Comparison of ENCODE assay signal across 14 cellular contexts in genomic region chr19:19448238-19448544, GRCh38. TPM values are rescaled to one million over a fixed set of nuclear protein-coding genes. Genes with fewer than 3 reads are reported as not detected.
A peak's percentile ranks its signal among the peaks of the same experiment; 100 is the strongest.
DNase-seq lines count a peak whose midpoint lies in the region; ATAC-seq and TF ChIP-seq lines count a peak whose summit lies in the region.
"Had no signal": no experiment of that assay in that cellular context is flagged by ENCODE, and none has a peak within 500 bp of the region (broad histone marks: within the 10 kb centered on the region; RNA-seq: fewer than 3 reads in every experiment).

No MANE protein-coding gene starts in this region.

- H3K4me1 Mint-ChIP-seq in T-cell = peaks cover 86 to 91% (median 91%) of the 10 kb centered on the region in 3 donors

- no peaks in the 10 kb centered on the region for H3K9me3 ChIP-seq in psoas muscle

- intact Hi-C loops in left ventricle myocardium superior (cut with micrococcal nuclease) = no loop called here
- intact Hi-C loops in psoas muscle (cut with DNase I) = no loop called here

- no peak for TF ChIP-seq CTCF in psoas muscle (IDR thresholded peaks at IDR 0.05)

- no peak overlapping the region for H3K4me3 Mint-ChIP-seq in T-cell

- H3K4me1 ChIP-seq in psoas muscle = peaks cover 41% of the 10 kb centered on the region

- CTCF ChIA-PET in T-cell (lab: Charles Lee) = interaction anchor here in 1 of 2 donors (0.6 to 1.1 kb wide), 2 partner anchors 41 to 74 kb away, joined by 3 to 7 read pairs; no protein-coding TSS in a partner anchor

- H3K36me3 Mint-ChIP-seq in T-cell = peaks cover 7% of the 10 kb centered on the region

- H3K4me3 ChIP-seq in psoas muscle = peak overlapping the region; percentile 11
- H3K4me3 ChIP-seq: GM23248 had no signal

- peak; percentile 38 for DNase-seq in NCI-H510A (lab: John Stamatoyannopoulos, UW)
- no peak for DNase-seq in NCI-H510A treated with DMSO at 0.1 percent for 48 hours (lab: John Stamatoyannopoulos, UW)
- no peak for DNase-seq in T-cell
- peak; percentile 59 for DNase-seq in left ventricle myocardium superior
- DNase-seq in psoas muscle = no peak
- no peak for DNase-seq in G401 (ENCODE audit: low spot score)
- DNase-seq: brain microvascular endothelial cell, EL, NCI-H2029 treated with DMSO at 0.1 percent for 48 hours, NCI-H69 had no signal

- H3K27ac Mint-ChIP-seq in T-cell = peak overlapping the region; percentile 27 to 66

- no peaks in the 10 kb centered on the region for H3K27me3 Mint-ChIP-seq in T-cell

- in situ Hi-C loops in G401 (cut with HindIII; ENCODE audit: low sequenced_read_pairs) = no loop called here

- no peak for ATAC-seq in T-cell (replicated peaks in 1 of 4)
- peak; percentile 80 for ATAC-seq in left ventricle myocardium superior
- peak; percentile 72 to 93 (median 87) for ATAC-seq in psoas muscle
- ATAC-seq in GM21786 (IDR thresholded peaks at IDR 0.05; ENCODE audit: unreplicated experiment) = no peak
- no peak for ATAC-seq in GM19023 (IDR thresholded peaks at IDR 0.05; ENCODE audit: unreplicated experiment)

- peak overlapping the region; percentile 53 for H3K27ac ChIP-seq in psoas muscle
- H3K27ac ChIP-seq: 22Rv1, brain microvascular endothelial cell, GM23248 had no signal

- POLR2A ChIA-PET in T-cell (lab: Charles Lee) = no interaction called here

- WGBS in psoas muscle, 3 donors = 35 to 61% (median 39%) methylated on average over 8 of the region's 8 CpGs

- H3K9me3 Mint-ChIP-seq in T-cell = no peaks in the 10 kb centered on the region

- no peaks in the 10 kb centered on the region for H3K27me3 ChIP-seq in psoas muscle (ENCODE audit: insufficient read depth in 3 of 3, low read length in 2 of 3)
- H3K27me3 ChIP-seq: brain microvascular endothelial cell had no signal

- H3K36me3 ChIP-seq in psoas muscle (ENCODE audit: insufficient read depth in 1 of 2, low read depth in 1 of 2) = no peaks in the 10 kb centered on the region
- H3K36me3 ChIP-seq: brain microvascular endothelial cell had no signal

RNA-seq across cellular contexts. Expression of gene GATAD2A, which starts 42.7 kb away (rescaled TPM):
- total RNA-seq in T-cell (100 to 1,000 TPM; 114 to 144 (median 133) TPM), left ventricle myocardium superior (29.7 TPM), psoas muscle (10 to 100 TPM; 25.3 to 65.9 (median 55.6) TPM)
- polyA plus RNA-seq in psoas muscle = 10 to 100 TPM; 18.5 to 43.4 (median 32.5) TPM
- 47.2 and 80.3 TPM in 2 replicates for total RNA-seq in G401 (2014; rRNA removed; shearing (Covaris generic))

Comparison
In these comparisons a context has a peak if more than half of its experiments do, and no peak if none do; other contexts are left out.
1. DNase-seq: peak in NCI-H510A (single experiment) and left ventricle myocardium superior (single experiment); none in NCI-H510A treated with DMSO at 0.1 percent for 48 hours (single experiment), T-cell (0 of 34), psoas muscle (0 of 2) and G401 (single experiment).
2. ATAC-seq: peak in left ventricle myocardium superior (single experiment) and psoas muscle (4 of 4); none in T-cell (0 of 4), GM21786 (single experiment) and GM19023 (single experiment).